ENCODE assay signal across 16 cellular contexts in the genomic region with DNA sequence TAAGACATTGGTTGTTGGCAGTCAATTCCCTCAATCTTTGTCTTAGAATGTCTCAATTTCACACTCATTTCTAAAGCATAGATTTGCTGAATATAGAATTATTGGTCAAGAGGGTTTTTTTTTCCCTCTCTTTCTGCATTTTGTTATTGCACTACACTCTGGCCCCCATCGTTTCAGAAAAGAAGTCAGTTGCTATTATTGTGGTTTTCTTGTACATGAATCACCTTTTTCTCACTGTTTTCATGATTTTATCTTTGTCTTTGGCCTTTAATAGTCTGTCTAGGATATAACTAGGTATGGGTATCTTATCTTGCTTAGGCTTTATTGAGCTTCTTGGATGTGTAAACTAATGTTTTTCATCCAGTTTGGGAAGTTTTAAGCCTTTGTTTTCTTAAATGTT.
DNase-seq lines count a peak whose midpoint lies in the region; ATAC-seq, FAIRE-seq and TF ChIP-seq lines count a peak whose summit lies in the region.
"Had no signal": no experiment of that assay in that cellular context is flagged by ENCODE, and none has a peak within 500 bp of the region (broad histone marks: within the 10 kb centered on the region; RNA-seq: fewer than 3 reads in every experiment).

No MANE protein-coding gene starts in this region.

- dilution Hi-C loops in mammary epithelial cell (cut with HindIII; ENCODE audit: low sequenced_read_pairs), result no loop called here

- TF ChIP-seq POLR2A in GM12878 (IDR thresholded peaks at IDR 0.05; ENCODE audit: low read depth, low read length), result no peak

- H3K36me3 ChIP-seq in mammary epithelial cell (ENCODE audit: insufficient read depth, low read length) (no peaks in the 10 kb centered on the region), GM12878 (ENCODE audit: control insufficient read depth in 2 of 2, insufficient read depth in 2 of 2, low read length in 1 of 2) (no peaks in the 10 kb centered on the region), aorta (ENCODE audit: control insufficient read depth in 1 of 2, insufficient read depth in 2 of 2, low read length in 1 of 2) (no peaks in the 10 kb centered on the region)
- H3K36me3 ChIP-seq: BLaER1 treated with 17β-estradiol and CSF1 and Interleukin-3, amounts not matched to agents 10 nM and 100 nM had no signal

- no peaks in the 10 kb centered on the region for H3K4me1 Mint-ChIP-seq in MCF 10A (ENCODE audit: insufficient read depth, unreplicated experiment)
- no peaks in the 10 kb centered on the region for H3K4me1 Mint-ChIP-seq in activated naive CD4-positive, alpha-beta T cell treated with anti-CD3 and anti-CD28 coated beads, Interleukin-2, amount 10 ng/mL, durations not matched to agents 7 days and 5 days
- H3K4me1 Mint-ChIP-seq: B cell; CD8-positive, alpha-beta memory T cell; H9 had no signal

- 0% methylated on average over 1 of the region's 1 CpG for WGBS in mammary epithelial cell (ENCODE audit: low coverage, missing lambda C conversion rate)
- 0% methylated on average over 1 of the region's 1 CpG for WGBS in GM12878 (ENCODE audit: insufficient coverage, insufficient replicate concordance, low lambda C conversion rate, missing lambda C conversion rate)
- 0 to 58% methylated on average over 1 of the region's 1 CpG for WGBS in aorta, 2 donors

- BruUV-seq in mammary epithelial cell (replicated peaks; lab: Mats Ljungman, UMichigan) (no TSS peak), MCF 10A (replicated peaks; lab: Mats Ljungman, UMichigan) (no TSS peak), GM12878 (replicated peaks; lab: Mats Ljungman, UMichigan) (no TSS peak)

- SMC1A ChIA-PET in GM12878 (lab: Charles Lee; ENCODE audit: uncharacterized antibody, unreplicated experiment), result interaction anchor here (2.0 kb wide), 1 partner anchor 10 kb away, joined by 7 read pairs; no protein-coding TSS in a partner anchor

- H3K36me3 Mint-ChIP-seq in MCF 10A (ENCODE audit: insufficient read depth, unreplicated experiment), result no peaks in the 10 kb centered on the region
- no peaks in the 10 kb centered on the region for H3K36me3 Mint-ChIP-seq in activated naive CD4-positive, alpha-beta T cell treated with anti-CD3 and anti-CD28 coated beads, Interleukin-2, amount 10 ng/mL, durations not matched to agents 7 days and 5 days

- peaks cover 7% of the 10 kb centered on the region for H3K9me3 Mint-ChIP-seq in MCF 10A (ENCODE audit: unreplicated experiment)
- H3K9me3 Mint-ChIP-seq in activated naive CD4-positive, alpha-beta T cell treated with anti-CD3 and anti-CD28 coated beads, Interleukin-2, amount 10 ng/mL, durations not matched to agents 7 days and 5 days, result no peaks in the 10 kb centered on the region

- ATAC-seq in GM12878, result no peak
- no peak for ATAC-seq in aorta (ENCODE audit: low FRiP score)
- ATAC-seq: K562 had no signal

- H3K27ac ChIP-seq in mammary epithelial cell (ENCODE audit: insufficient read depth, low read depth, low read length) (no peak overlapping the region), GM12878 (ENCODE audit: control insufficient read depth, insufficient read depth) (no peak overlapping the region), aorta (ENCODE audit: low read depth in 1 of 2, low read length in 2 of 2) (no peak overlapping the region)
- H3K27ac ChIP-seq: BLaER1 treated with 17β-estradiol and CSF1 and Interleukin-3, amounts not matched to agents 10 nM and 100 nM had no signal

- CTCF ChIA-PET in mammary epithelial cell (lab: Charles Lee; ENCODE audit: low non-redundant PET) (no interaction called here), MCF 10A (lab: Yijun Ruan, JAX) (no interaction called here), GM12878 (lab: Yijun Ruan, JAX) (no interaction called here)
- CTCF ChIA-PET in activated naive CD4-positive, alpha-beta T cell treated with anti-CD3 and anti-CD28 coated beads, Interleukin-2, amount 10 ng/mL, durations not matched to agents 7 days and 5 days (lab: Charles Lee), result no interaction called here

- no peak overlapping the region for H3K4me3 Mint-ChIP-seq in MCF 10A (ENCODE audit: unreplicated experiment)
- H3K4me3 Mint-ChIP-seq in activated naive CD4-positive, alpha-beta T cell treated with anti-CD3 and anti-CD28 coated beads, Interleukin-2, amount 10 ng/mL, durations not matched to agents 7 days and 5 days, result no peak overlapping the region
- H3K4me3 Mint-ChIP-seq: B cell; CD8-positive, alpha-beta memory T cell; H9 had no signal

- in situ Hi-C loops in mammary epithelial cell (cut with MboI; ENCODE audit: low sequenced_read_pairs in 2 of 2), result no loop called here
- in situ Hi-C loops in GM12878 (cut with MboI), result no loop called here

- H3K27me3 ChIP-seq in mammary epithelial cell (ENCODE audit: insufficient read depth, low read length) (no peaks in the 10 kb centered on the region), GM12878 (replicated peaks in 1 of 2; ENCODE audit: control insufficient read depth in 2 of 2, insufficient read depth in 2 of 2, low read length in 1 of 2) (no peaks in the 10 kb centered on the region), aorta (ENCODE audit: control insufficient read depth in 1 of 2, insufficient read depth in 2 of 2, low read length in 1 of 2) (no peaks in the 10 kb centered on the region)
- H3K27me3 ChIP-seq: BLaER1 treated with 17β-estradiol and CSF1 and Interleukin-3, amounts not matched to agents 10 nM and 100 nM had no signal

- no peaks in the 10 kb centered on the region for H3K4me1 ChIP-seq in mammary epithelial cell (ENCODE audit: insufficient read depth, low read length)
- no peaks in the 10 kb centered on the region for H3K4me1 ChIP-seq in GM12878 (ENCODE audit: control insufficient read depth, insufficient read depth, low read length)
- H3K4me1 ChIP-seq in aorta (ENCODE audit: control insufficient read depth in 1 of 2, insufficient read depth in 2 of 2, low read length in 2 of 2), result no peaks in the 10 kb centered on the region
- H3K4me1 ChIP-seq: BLaER1 treated with 17β-estradiol and CSF1 and Interleukin-3, amounts not matched to agents 10 nM and 100 nM had no signal

- DNase-seq in mammary epithelial cell (peak; percentile 23), MCF 10A (ENCODE audit: unreplicated experiment) (no peak), LHCN-M2 (ENCODE audit: low read depth) (peak; percentile 41), GM12878 (ENCODE audit: low read depth, low spot score) (no peak), NCI-H1694 treated with DMSO at 0.1 percent for 48 hours (lab: John Stamatoyannopoulos, UW) (no peak), aorta (no peak)
- no peak for DNase-seq in activated naive CD4-positive, alpha-beta T cell treated with anti-CD3 and anti-CD28 coated beads, Interleukin-2, amount 10 ng/mL, durations not matched to agents 7 days and 5 days
- DNase-seq: CD8-positive, alpha-beta memory T cell; COR-L47; H9; IMR-90 had no signal

- H3K4me3 ChIP-seq in mammary epithelial cell (replicated peaks in 1 of 3; ENCODE audit: insufficient read depth in 1 of 3, low read depth in 2 of 3, low read length in 3 of 3) (no peak overlapping the region), GM12878 (no peak overlapping the region), aorta (ENCODE audit: low read length in 2 of 2) (no peak overlapping the region)
- H3K4me3 ChIP-seq: BLaER1 treated with 17β-estradiol and CSF1 and Interleukin-3, amounts not matched to agents 10 nM and 100 nM; K562 had no signal

- H3K9ac ChIP-seq in mammary epithelial cell (ENCODE audit: insufficient read depth, low read length) (no peak overlapping the region), GM12878 (ENCODE audit: control insufficient read depth, insufficient read depth, low read length) (no peak overlapping the region)
- H3K9ac ChIP-seq: BLaER1 treated with 17β-estradiol and CSF1 and Interleukin-3, amounts not matched to agents 10 nM and 100 nM had no signal

- H2AFZ ChIP-seq in mammary epithelial cell (ENCODE audit: low read depth, low read length) (no peak overlapping the region), GM12878 (ENCODE audit: control insufficient read depth, low read depth, low read length) (no peak overlapping the region)

- H3K9me3 ChIP-seq in mammary epithelial cell (replicated peaks; ENCODE audit: insufficient read depth, low read length) (no peaks in the 10 kb centered on the region), GM12878 (replicated peaks; ENCODE audit: control insufficient read depth, insufficient read depth, low read length) (no peaks in the 10 kb centered on the region; the same call in 2 of the 3 replicates), aorta (ENCODE audit: control insufficient read depth, low read length) (no peaks in the 10 kb centered on the region)

- TF ChIP-seq RAD21 in GM12878 (IDR thresholded peaks at IDR 0.05; ENCODE audit: insufficient read depth, low read depth, low read length), result no peak

- TF ChIP-seq EP300 in GM12878 (IDR thresholded peaks at IDR 0.05; ENCODE audit: borderline replicate concordance in 1 of 2, control insufficient read depth in 1 of 2, low read depth in 2 of 2, low read length in 2 of 2), result no peak

- H3K79me2 ChIP-seq in mammary epithelial cell (ENCODE audit: insufficient read depth, low read length) (no peaks in the 10 kb centered on the region), GM12878 (ENCODE audit: control insufficient read depth, insufficient read depth, low read length) (no peaks in the 10 kb centered on the region)

- intact Hi-C loops in mammary epithelial cell (cut with micrococcal nuclease) (no loop called here), MCF 10A (cut with micrococcal nuclease) (no loop called here), GM12878 (cut with micrococcal nuclease; ENCODE audit: unreplicated experiment) (no loop called here), aorta (cut with DNase I) (no loop called here)

- TF ChIP-seq CTCF in mammary epithelial cell (conservative IDR thresholded peaks at IDR 0.05 in 1 of 2, IDR thresholded peaks at IDR 0.05 in 1 of 2; ENCODE audit: extremely low read depth in 1 of 2, insufficient read depth in 1 of 2, low read depth in 1 of 2, low read length in 2 of 2), result no peak
- no peak for TF ChIP-seq CTCF in MCF 10A (IDR thresholded peaks at IDR 0.05; ENCODE audit: unreplicated experiment)
- TF ChIP-seq CTCF in GM12878 (IDR thresholded peaks at IDR 0.05 in 2 of 3, conservative IDR thresholded peaks at IDR 0.05 in 1 of 3; ENCODE audit: control insufficient read depth in 2 of 3, extremely low read depth in 1 of 3, insufficient read depth in 1 of 3, low read depth in 3 of 3, low read length in 3 of 3), result no peak

- H3K27me3 Mint-ChIP-seq in MCF 10A (ENCODE audit: insufficient read depth, unreplicated experiment), result peaks cover 66% of the 10 kb centered on the region
- H3K27me3 Mint-ChIP-seq in activated naive CD4-positive, alpha-beta T cell treated with anti-CD3 and anti-CD28 coated beads, Interleukin-2, amount 10 ng/mL, durations not matched to agents 7 days and 5 days, result peaks cover 4% of the 10 kb centered on the region

- H4K20me1 ChIP-seq in mammary epithelial cell (ENCODE audit: insufficient read depth, low read length), result no peaks in the 10 kb centered on the region
- no peaks in the 10 kb centered on the region for H4K20me1 ChIP-seq in GM12878 (ENCODE audit: control insufficient read depth, insufficient read depth)
- H4K20me1 ChIP-seq: BLaER1 treated with 17β-estradiol and CSF1 and Interleukin-3, amounts not matched to agents 10 nM and 100 nM had no signal

- H3K4me2 ChIP-seq in mammary epithelial cell (ENCODE audit: insufficient read depth, low read depth, low read length) (no peak overlapping the region), GM12878 (ENCODE audit: control insufficient read depth, insufficient read depth) (no peak overlapping the region)
- H3K4me2 ChIP-seq: BLaER1 treated with 17β-estradiol and CSF1 and Interleukin-3, amounts not matched to agents 10 nM and 100 nM had no signal

- no peak for FAIRE-seq in GM12878 (lab: Jason Lieb, UNC)
- FAIRE-seq: D721Med, H1, K562 had no signal

- POLR2A ChIA-PET in MCF 10A (lab: Yijun Ruan, JAX), result no interaction called here
- POLR2A ChIA-PET in GM12878 (lab: Charles Lee), result no interaction called here

- RAD21 ChIA-PET in GM12878 (lab: Charles Lee; ENCODE audit: unreplicated experiment), result no interaction called here

- no peak overlapping the region for H3K27ac Mint-ChIP-seq in MCF 10A (ENCODE audit: low read depth, unreplicated experiment)
- no peak overlapping the region for H3K27ac Mint-ChIP-seq in activated naive CD4-positive, alpha-beta T cell treated with anti-CD3 and anti-CD28 coated beads, Interleukin-2, amount 10 ng/mL, durations not matched to agents 7 days and 5 days
- H3K27ac Mint-ChIP-seq: B cell; CD8-positive, alpha-beta memory T cell; H9 had no signal

Comparison
In these comparisons a context has a peak if more than half of its experiments do, and no peak if none do; other contexts are left out.
1. DNase-seq: peak in mammary epithelial cell (single experiment) and LHCN-M2 (single experiment); none in MCF 10A (single experiment), GM12878 (single experiment), NCI-H1694 treated with DMSO at 0.1 percent for 48 hours (single experiment), activated naive CD4-positive, alpha-beta T cell treated with anti-CD3 and anti-CD28 coated beads, Interleukin-2, amount 10 ng/mL, durations not matched to agents 7 days and 5 days (single experiment) and aorta (0 of 2).